In the genomic region with DNA sequence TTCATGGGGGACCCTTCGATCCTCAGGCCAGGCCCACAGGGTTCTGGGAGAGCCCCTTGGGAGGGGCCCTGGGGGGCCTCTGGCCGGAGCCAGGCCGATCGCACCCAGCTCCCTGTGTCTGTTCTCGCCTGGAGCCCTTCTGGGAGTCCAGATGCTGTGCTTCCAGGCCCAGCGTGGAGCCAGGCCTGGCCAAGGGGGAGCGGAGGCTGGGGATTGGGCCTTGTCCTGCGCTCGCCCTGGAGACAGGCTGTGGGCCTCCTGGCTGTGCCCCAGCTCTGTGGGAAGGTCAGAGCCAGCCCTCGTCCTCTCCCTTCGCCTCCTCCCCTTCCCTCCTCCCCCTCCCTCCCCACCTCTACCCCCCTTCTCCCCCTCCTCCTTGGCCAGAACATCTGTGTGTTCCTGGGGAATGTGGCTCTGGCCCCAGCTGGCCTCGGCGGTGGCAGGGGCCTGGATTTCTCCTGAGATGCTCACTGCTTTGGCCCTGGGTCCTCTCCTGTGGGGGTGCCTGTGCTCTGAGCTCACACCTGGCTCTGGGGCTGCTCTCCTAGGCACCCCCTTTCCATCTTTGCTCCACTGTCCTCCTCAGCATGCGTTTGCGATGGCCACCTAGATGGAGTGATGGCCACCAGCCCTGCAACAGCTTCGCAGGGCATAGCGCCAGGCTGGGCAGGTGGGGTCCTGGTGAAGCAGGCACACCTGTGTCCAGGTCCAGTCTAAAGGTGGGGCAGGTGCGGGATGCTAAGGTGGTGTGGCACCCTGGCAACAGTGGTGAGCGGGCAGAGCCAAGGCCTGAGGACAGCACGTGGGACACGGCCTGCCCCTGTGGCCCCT, we compare ENCODE assay signal across 1 cellular context.
TF ChIP-seq lines count a peak whose summit lies in the region.

No MANE protein-coding gene starts in this region.

TF ChIP-seq in GM23338, 12 proteins besides CTCF, POLR2A, EP300 and RAD21 (continued from another document):
- TF ChIP-seq, protein P1, sequence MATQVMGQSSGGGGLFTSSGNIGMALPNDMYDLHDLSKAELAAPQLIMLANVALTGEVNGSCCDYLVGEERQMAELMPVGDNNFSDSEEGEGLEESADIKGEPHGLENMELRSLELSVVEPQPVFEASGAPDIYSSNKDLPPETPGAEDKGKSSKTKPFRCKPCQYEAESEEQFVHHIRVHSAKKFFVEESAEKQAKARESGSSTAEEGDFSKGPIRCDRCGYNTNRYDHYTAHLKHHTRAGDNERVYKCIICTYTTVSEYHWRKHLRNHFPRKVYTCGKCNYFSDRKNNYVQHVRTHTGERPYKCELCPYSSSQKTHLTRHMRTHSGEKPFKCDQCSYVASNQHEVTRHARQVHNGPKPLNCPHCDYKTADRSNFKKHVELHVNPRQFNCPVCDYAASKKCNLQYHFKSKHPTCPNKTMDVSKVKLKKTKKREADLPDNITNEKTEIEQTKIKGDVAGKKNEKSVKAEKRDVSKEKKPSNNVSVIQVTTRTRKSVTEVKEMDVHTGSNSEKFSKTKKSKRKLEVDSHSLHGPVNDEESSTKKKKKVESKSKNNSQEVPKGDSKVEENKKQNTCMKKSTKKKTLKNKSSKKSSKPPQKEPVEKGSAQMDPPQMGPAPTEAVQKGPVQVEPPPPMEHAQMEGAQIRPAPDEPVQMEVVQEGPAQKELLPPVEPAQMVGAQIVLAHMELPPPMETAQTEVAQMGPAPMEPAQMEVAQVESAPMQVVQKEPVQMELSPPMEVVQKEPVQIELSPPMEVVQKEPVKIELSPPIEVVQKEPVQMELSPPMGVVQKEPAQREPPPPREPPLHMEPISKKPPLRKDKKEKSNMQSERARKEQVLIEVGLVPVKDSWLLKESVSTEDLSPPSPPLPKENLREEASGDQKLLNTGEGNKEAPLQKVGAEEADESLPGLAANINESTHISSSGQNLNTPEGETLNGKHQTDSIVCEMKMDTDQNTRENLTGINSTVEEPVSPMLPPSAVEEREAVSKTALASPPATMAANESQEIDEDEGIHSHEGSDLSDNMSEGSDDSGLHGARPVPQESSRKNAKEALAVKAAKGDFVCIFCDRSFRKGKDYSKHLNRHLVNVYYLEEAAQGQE (IDR thresholded peaks at IDR 0.05; ENCODE audit: unreplicated experiment), result no peak
- TF ChIP-seq EZH2phosphoT487 (IDR thresholded peaks at IDR 0.05; ENCODE audit: unreplicated experiment), result no peak
- TF ChIP-seq STAT1 (IDR thresholded peaks at IDR 0.05; ENCODE audit: unreplicated experiment), result no peak
- TF ChIP-seq, protein P2, sequence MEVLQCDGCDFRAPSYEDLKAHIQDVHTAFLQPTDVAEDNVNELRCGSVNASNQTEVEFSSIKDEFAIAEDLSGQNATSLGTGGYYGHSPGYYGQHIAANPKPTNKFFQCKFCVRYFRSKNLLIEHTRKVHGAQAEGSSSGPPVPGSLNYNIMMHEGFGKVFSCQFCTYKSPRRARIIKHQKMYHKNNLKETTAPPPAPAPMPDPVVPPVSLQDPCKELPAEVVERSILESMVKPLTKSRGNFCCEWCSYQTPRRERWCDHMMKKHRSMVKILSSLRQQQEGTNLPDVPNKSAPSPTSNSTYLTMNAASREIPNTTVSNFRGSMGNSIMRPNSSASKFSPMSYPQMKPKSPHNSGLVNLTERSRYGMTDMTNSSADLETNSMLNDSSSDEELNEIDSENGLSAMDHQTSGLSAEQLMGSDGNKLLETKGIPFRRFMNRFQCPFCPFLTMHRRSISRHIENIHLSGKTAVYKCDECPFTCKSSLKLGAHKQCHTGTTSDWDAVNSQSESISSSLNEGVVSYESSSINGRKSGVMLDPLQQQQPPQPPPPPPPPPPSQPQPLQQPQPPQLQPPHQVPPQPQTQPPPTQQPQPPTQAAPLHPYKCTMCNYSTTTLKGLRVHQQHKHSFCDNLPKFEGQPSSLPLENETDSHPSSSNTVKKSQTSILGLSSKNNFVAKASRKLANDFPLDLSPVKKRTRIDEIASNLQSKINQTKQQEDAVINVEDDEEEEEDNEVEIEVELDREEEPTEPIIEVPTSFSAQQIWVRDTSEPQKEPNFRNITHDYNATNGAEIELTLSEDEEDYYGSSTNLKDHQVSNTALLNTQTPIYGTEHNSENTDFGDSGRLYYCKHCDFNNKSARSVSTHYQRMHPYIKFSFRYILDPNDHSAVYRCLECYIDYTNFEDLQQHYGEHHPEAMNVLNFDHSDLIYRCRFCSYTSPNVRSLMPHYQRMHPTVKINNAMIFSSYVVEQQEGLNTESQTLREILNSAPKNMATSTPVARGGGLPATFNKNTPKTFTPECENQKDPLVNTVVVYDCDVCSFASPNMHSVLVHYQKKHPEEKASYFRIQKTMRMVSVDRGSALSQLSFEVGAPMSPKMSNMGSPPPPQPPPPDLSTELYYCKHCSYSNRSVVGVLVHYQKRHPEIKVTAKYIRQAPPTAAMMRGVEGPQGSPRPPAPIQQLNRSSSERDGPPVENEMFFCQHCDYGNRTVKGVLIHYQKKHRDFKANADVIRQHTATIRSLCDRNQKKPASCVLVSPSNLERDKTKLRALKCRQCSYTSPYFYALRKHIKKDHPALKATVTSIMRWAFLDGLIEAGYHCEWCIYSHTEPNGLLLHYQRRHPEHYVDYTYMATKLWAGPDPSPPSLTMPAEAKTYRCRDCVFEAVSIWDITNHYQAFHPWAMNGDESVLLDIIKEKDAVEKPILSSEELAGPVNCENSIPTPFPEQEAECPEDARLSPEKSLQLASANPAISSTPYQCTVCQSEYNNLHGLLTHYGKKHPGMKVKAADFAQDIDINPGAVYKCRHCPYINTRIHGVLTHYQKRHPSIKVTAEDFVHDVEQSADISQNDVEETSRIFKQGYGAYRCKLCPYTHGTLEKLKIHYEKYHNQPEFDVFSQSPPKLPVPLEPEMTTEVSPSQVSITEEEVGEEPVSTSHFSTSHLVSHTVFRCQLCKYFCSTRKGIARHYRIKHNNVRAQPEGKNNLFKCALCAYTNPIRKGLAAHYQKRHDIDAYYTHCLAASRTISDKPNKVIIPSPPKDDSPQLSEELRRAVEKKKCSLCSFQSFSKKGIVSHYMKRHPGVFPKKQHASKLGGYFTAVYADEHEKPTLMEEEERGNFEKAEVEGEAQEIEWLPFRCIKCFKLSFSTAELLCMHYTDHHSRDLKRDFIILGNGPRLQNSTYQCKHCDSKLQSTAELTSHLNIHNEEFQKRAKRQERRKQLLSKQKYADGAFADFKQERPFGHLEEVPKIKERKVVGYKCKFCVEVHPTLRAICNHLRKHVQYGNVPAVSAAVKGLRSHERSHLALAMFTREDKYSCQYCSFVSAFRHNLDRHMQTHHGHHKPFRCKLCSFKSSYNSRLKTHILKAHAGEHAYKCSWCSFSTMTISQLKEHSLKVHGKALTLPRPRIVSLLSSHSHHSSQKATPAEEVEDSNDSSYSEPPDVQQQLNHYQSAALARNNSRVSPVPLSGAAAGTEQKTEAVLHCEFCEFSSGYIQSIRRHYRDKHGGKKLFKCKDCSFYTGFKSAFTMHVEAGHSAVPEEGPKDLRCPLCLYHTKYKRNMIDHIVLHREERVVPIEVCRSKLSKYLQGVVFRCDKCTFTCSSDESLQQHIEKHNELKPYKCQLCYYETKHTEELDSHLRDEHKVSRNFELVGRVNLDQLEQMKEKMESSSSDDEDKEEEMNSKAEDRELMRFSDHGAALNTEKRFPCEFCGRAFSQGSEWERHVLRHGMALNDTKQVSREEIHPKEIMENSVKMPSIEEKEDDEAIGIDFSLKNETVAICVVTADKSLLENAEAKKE (CRISPR knock-in tag; IDR thresholded peaks at IDR 0.05), result no peak
